18 cellular contexts compared by ENCODE assay signal in the genomic region with DNA sequence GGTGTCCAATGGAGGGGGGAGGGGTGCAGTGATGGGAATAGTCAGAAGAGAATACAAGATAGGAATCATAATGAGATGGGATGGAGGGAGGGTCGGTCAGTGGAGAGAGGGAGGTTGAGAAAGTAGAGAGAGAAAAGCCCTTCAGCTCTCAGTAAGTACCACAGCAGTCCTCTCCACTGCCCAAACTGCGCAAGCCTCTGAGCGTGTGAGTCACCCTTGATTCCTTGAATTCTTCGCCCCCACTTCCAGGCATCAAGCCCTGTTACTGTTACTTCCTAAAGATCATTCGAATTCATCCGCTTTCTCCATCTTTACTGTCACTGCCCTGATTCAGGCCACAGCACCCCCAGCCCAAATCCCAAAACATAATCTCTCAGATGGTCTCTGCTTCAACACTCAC. TPM values are rescaled to one million over a fixed set of nuclear protein-coding genes. Genes with fewer than 3 reads are reported as not detected.
DNase-seq lines count a peak whose midpoint lies in the region; ATAC-seq, FAIRE-seq and TF ChIP-seq lines count a peak whose summit lies in the region.
"Had no signal": no experiment of that assay in that cellular context is flagged by ENCODE, and none has a peak within 500 bp of the region (broad histone marks: within the 10 kb centered on the region; RNA-seq: fewer than 3 reads in every experiment).

No MANE protein-coding gene starts in this region.

- H3K36me3 Mint-ChIP-seq in stimulated activated naive CD8-positive, alpha-beta T cell treated with anti-CD3 and anti-CD28 coated beads, Interleukin-15, Interleukin-2, amounts not matched to agents 100 ng/mL and 50 ng/mL, for 24 hours (ENCODE audit: low read depth): no peaks in the 10 kb centered on the region
- peaks cover 12% of the 10 kb centered on the region for H3K36me3 Mint-ChIP-seq in T-helper 17 cell (ENCODE audit: low read depth)
- H3K36me3 Mint-ChIP-seq: natural killer cell treated with Interleukin-12 subunit alpha and Interleukin-12 subunit beta and Interleukin-15 and Interleukin-18, amount 100 ng/mL, for 72 hours had no signal

- H3K9me3 Mint-ChIP-seq in stimulated activated naive CD8-positive, alpha-beta T cell treated with anti-CD3 and anti-CD28 coated beads, Interleukin-15, Interleukin-2, amounts not matched to agents 100 ng/mL and 50 ng/mL, for 24 hours: no peaks in the 10 kb centered on the region
- H3K9me3 Mint-ChIP-seq in stimulated activated naive CD8-positive, alpha-beta T cell treated with anti-CD3 and anti-CD28 coated beads, Interleukin-15, amount 100 ng/mL, for 72 hours: no peaks in the 10 kb centered on the region
- H3K9me3 Mint-ChIP-seq: natural killer cell treated with Interleukin-12 subunit alpha and Interleukin-12 subunit beta and Interleukin-15 and Interleukin-18, amount 100 ng/mL, for 72 hours had no signal

- H3K9me3 ChIP-seq in T-helper 17 cell (ENCODE audit: control insufficient read depth, low read length, poor library complexity, severe bottlenecking): no peaks in the 10 kb centered on the region
- H3K9me3 ChIP-seq: Caco-2, esophagus squamous epithelium, thoracic aorta had no signal

- no peak overlapping the region for H3K4me3 Mint-ChIP-seq in stimulated activated naive CD8-positive, alpha-beta T cell treated with anti-CD3 and anti-CD28 coated beads, Interleukin-15, Interleukin-2, amounts not matched to agents 100 ng/mL and 50 ng/mL, for 24 hours
- H3K4me3 Mint-ChIP-seq in stimulated activated naive CD8-positive, alpha-beta T cell treated with anti-CD3 and anti-CD28 coated beads, Interleukin-15, amount 100 ng/mL, for 72 hours: no peak overlapping the region
- H3K4me3 Mint-ChIP-seq in T-helper 17 cell: no peak overlapping the region
- H3K4me3 Mint-ChIP-seq: natural killer cell treated with Interleukin-12 subunit alpha and Interleukin-12 subunit beta and Interleukin-15 and Interleukin-18, amount 100 ng/mL, for 72 hours had no signal

- peak overlapping the region; percentile 7 for H3K27ac Mint-ChIP-seq in stimulated activated naive CD8-positive, alpha-beta T cell treated with anti-CD3 and anti-CD28 coated beads, Interleukin-15, Interleukin-2, amounts not matched to agents 100 ng/mL and 50 ng/mL, for 24 hours
- no peak overlapping the region for H3K27ac Mint-ChIP-seq in stimulated activated naive CD8-positive, alpha-beta T cell treated with anti-CD3 and anti-CD28 coated beads, Interleukin-15, amount 100 ng/mL, for 72 hours
- H3K27ac Mint-ChIP-seq in T-helper 17 cell: peak overlapping the region; percentile 63
- H3K27ac Mint-ChIP-seq: natural killer cell treated with Interleukin-12 subunit alpha and Interleukin-12 subunit beta and Interleukin-15 and Interleukin-18, amount 100 ng/mL, for 72 hours had no signal

- no peak for DNase-seq in stimulated activated naive CD8-positive, alpha-beta T cell treated with anti-CD3 and anti-CD28 coated beads, Interleukin-15, amount 100 ng/mL, for 72 hours
- DNase-seq in T-helper 17 cell (no peak), fibroblast of the aortic adventitia (ENCODE audit: low read depth) (peak; percentile 57), urothelium cell line (ENCODE audit: low spot score) (peak; percentile 65), cardiac septum (ENCODE audit: low spot score) (no peak), GM13976 (ENCODE audit: low spot score) (no peak), NCI-H2081 (lab: John Stamatoyannopoulos, UW) (no peak)
- DNase-seq: Caco-2; dorsolateral prefrontal cortex; esophagus squamous epithelium; NCI-H1105; stimulated activated CD4-positive, alpha-beta T cell treated with anti-CD3 and anti-CD28 coated beads, Interleukin-1b, Interleukin-23, amount 100 ng/mL, for 48 hours had no signal

- in situ Hi-C loops in GM13976 (cut with MboI; ENCODE audit: low sequenced_read_pairs, unreplicated experiment): no loop called here

- peaks cover 36% of the 10 kb centered on the region for H3K27me3 Mint-ChIP-seq in stimulated activated naive CD8-positive, alpha-beta T cell treated with anti-CD3 and anti-CD28 coated beads, Interleukin-15, Interleukin-2, amounts not matched to agents 100 ng/mL and 50 ng/mL, for 24 hours
- peaks cover 50% of the 10 kb centered on the region for H3K27me3 Mint-ChIP-seq in stimulated activated naive CD8-positive, alpha-beta T cell treated with anti-CD3 and anti-CD28 coated beads, Interleukin-15, amount 100 ng/mL, for 72 hours
- peaks cover 68% of the 10 kb centered on the region for H3K27me3 Mint-ChIP-seq in T-helper 17 cell

- no peak overlapping the region for H3K4me3 ChIP-seq in fibroblast of the aortic adventitia (ENCODE audit: low read depth, low read length)
- H3K4me3 ChIP-seq: dorsolateral prefrontal cortex, esophagus squamous epithelium, thoracic aorta had no signal

- ATAC-seq in stimulated activated naive CD8-positive, alpha-beta T cell treated with anti-CD3 and anti-CD28 coated beads, Interleukin-15, amount 100 ng/mL, for 72 hours: no peak
- no peak for ATAC-seq in T-helper 17 cell
- ATAC-seq: HepG2; natural killer cell treated with Interleukin-12 subunit alpha and Interleukin-12 subunit beta and Interleukin-15 and Interleukin-18, amount 100 ng/mL, for 72 hours had no signal

- peak; percentile 78 for FAIRE-seq in urothelium cell line (lab: Jason Lieb, UNC)
- FAIRE-seq: GM19239, HepG2 had no signal

- intact Hi-C loops in cardiac septum (cut with DNase I): no loop called here

- TF ChIP-seq CTCF in fibroblast of the aortic adventitia (IDR thresholded peaks at IDR 0.05; ENCODE audit: insufficient read depth, low read length) (no peak), GM13976 (IDR thresholded peaks at IDR 0.05; ENCODE audit: borderline replicate concordance, control extremely low read depth, extremely low read depth, insufficient read depth, missing control alignments) (no peak)

- peaks cover 7% of the 10 kb centered on the region for H3K4me1 Mint-ChIP-seq in stimulated activated naive CD8-positive, alpha-beta T cell treated with anti-CD3 and anti-CD28 coated beads, Interleukin-15, Interleukin-2, amounts not matched to agents 100 ng/mL and 50 ng/mL, for 24 hours (ENCODE audit: low read depth)
- peaks cover 9% of the 10 kb centered on the region for H3K4me1 Mint-ChIP-seq in stimulated activated naive CD8-positive, alpha-beta T cell treated with anti-CD3 and anti-CD28 coated beads, Interleukin-15, amount 100 ng/mL, for 72 hours
- H3K4me1 Mint-ChIP-seq in T-helper 17 cell: peaks cover 16% of the 10 kb centered on the region

RNA-seq across cellular contexts. Expression of gene GUCY2D, which starts 2.5 kb away (rescaled TPM):
- total RNA-seq in T-helper 17 cell (under 1 TPM in 1 of 2 donors, not detected in 1; 0.08 TPM), fibroblast of the aortic adventitia (ENCODE audit: low replicate concordance) (not detected in 2 replicates), cardiac septum (not detected)
- total RNA-seq: esophagus squamous epithelium; HepG2; natural killer cell treated with Interleukin-12 subunit alpha and Interleukin-12 subunit beta and Interleukin-15 and Interleukin-18, amount 100 ng/mL, for 72 hours; renal cortical epithelial cell; thoracic aorta had no signal

RNA-seq across cellular contexts. Expression of gene ALOX15B, which starts 34.0 kb away (rescaled TPM):
- total RNA-seq in T-helper 17 cell (not detected), fibroblast of the aortic adventitia (ENCODE audit: low replicate concordance) (0.57 TPM in 1 of 2 replicates, not detected in the other), cardiac septum (not detected)
- total RNA-seq: Caco-2; HepG2; natural killer cell treated with Interleukin-12 subunit alpha and Interleukin-12 subunit beta and Interleukin-15 and Interleukin-18, amount 100 ng/mL, for 72 hours had no signal

Comparison
In these comparisons a context has a peak if more than half of its experiments do, and no peak if none do; other contexts are left out.
1. H3K27ac Mint-ChIP-seq: peak in stimulated activated naive CD8-positive, alpha-beta T cell treated with anti-CD3 and anti-CD28 coated beads, Interleukin-15, Interleukin-2, amounts not matched to agents 100 ng/mL and 50 ng/mL, for 24 hours (single experiment) and T-helper 17 cell (single experiment); none in stimulated activated naive CD8-positive, alpha-beta T cell treated with anti-CD3 and anti-CD28 coated beads, Interleukin-15, amount 100 ng/mL, for 72 hours (0 of 2).
2. DNase-seq: peak in fibroblast of the aortic adventitia (single experiment) and urothelium cell line (single experiment); none in stimulated activated naive CD8-positive, alpha-beta T cell treated with anti-CD3 and anti-CD28 coated beads, Interleukin-15, amount 100 ng/mL, for 72 hours (0 of 2), T-helper 17 cell (0 of 3), cardiac septum (single experiment), GM13976 (single experiment) and NCI-H2081 (0 of 2).